1 cellular context compared by ENCODE assay signal in the genomic region with DNA sequence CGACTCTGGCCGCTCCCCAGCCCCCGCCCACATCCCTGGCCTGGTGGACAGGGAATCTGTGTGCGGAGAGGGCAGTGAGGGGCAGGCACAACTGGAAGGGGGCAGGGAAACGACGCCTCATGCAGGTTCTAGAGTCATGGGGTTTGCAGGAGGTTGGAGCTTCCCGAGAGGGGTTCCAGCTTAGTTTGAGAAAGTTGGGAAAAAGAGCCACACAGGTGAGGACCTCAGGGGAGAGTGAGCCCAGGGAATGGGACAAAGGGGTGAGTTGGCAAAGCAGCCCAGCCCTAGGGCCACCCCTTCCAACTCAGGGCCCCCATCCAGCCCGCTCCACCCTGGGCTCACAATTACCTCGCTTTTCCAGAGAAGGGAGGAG.
TF ChIP-seq lines count a peak whose summit lies in the region.

No MANE protein-coding gene starts in this region.

TF ChIP-seq in GM12878, 131 proteins besides CTCF, POLR2A, EP300 and RAD21:
- TF ChIP-seq SP1 (IDR thresholded peaks at IDR 0.05; ENCODE audit: low read depth, low read length) (no peak), RELB (IDR thresholded peaks at IDR 0.05; ENCODE audit: low read depth) (0 out of 2 replicates have a peak, but pooled peaks have one; percentile 27)
